In genomic region chr1:157139125-157139524, GRCh38 we compare ENCODE assay signal across 8 cellular contexts. TPM values are rescaled to one million over a fixed set of nuclear protein-coding genes. Genes with fewer than 3 reads are reported as not detected.
A peak's percentile ranks its signal among the peaks of the same experiment; 100 is the strongest.
DNase-seq lines count a peak whose midpoint lies in the region; ATAC-seq, FAIRE-seq and TF ChIP-seq lines count a peak whose summit lies in the region.

No MANE protein-coding gene starts in this region.

- H3K36me3 ChIP-seq in Panc1 (ENCODE audit: control insufficient read depth, insufficient read depth, low read length) (peaks cover 8% of the 10 kb centered on the region), pancreas (peaks cover 5 to 11% (median 7%) of the 10 kb centered on the region in 3 donors)

- no peak for TF ChIP-seq CTCF in D721Med (IDR thresholded peaks at IDR 0.05; ENCODE audit: insufficient read depth, missing control alignments)
- TF ChIP-seq CTCF in Panc1 (IDR thresholded peaks at IDR 0.05) = no peak
- TF ChIP-seq CTCF in pancreas (IDR thresholded peaks at IDR 0.05) = no peak

- CTCF ChIA-PET in Panc1 (lab: Charles Lee) = interaction anchor here (0.5 to 0.7 kb wide), 3 partner anchors 13 to 18 kb away, joined by 3 to 9 read pairs (median 3); no protein-coding TSS in a partner anchor

- H3K4me1 ChIP-seq in Panc1 (ENCODE audit: control insufficient read depth, insufficient read depth, low read length) (peaks cover 18% of the 10 kb centered on the region), pancreas (peaks cover 3 to 19% (median 14%) of the 10 kb centered on the region in 3 donors)

- POLR2A ChIA-PET in Panc1 (lab: Charles Lee) = no interaction called here

- no peaks in the 10 kb centered on the region; the same call in 1 of the 2 replicates for H3K27me3 ChIP-seq in Panc1 (ENCODE audit: control insufficient read depth, insufficient read depth, low read length)
- H3K27me3 ChIP-seq in pancreas = no peaks in the 10 kb centered on the region

- intact Hi-C loops in Panc1 (cut with micrococcal nuclease; ENCODE audit: unreplicated experiment) (loop anchor here (10.0 kb wide), 1 partner anchor 84 kb away; no protein-coding TSS in a partner anchor), pancreas (cut with DNase I) (no loop called here)

- H3K27ac ChIP-seq in Panc1 (ENCODE audit: low read length) = peak overlapping the region; percentile 87
- peak overlapping the region; percentile 88 for H3K27ac ChIP-seq in epithelial cell of prostate
- peak overlapping the region; percentile 84 to 96 (median 92) for H3K27ac ChIP-seq in pancreas

- no peaks in the 10 kb centered on the region for H3K9me3 ChIP-seq in Panc1 (ENCODE audit: control insufficient read depth, insufficient read depth, low read depth, low read length)
- no peaks in the 10 kb centered on the region for H3K9me3 ChIP-seq in pancreas

- in situ Hi-C loops in Panc1 (cut with HindIII; ENCODE audit: low pct_unique_long_range_greater_than_20kb, low sequenced_read_pairs) = no loop called here

- no peak for DNase-seq in D721Med (ENCODE audit: insufficient read length, low spot score)
- DNase-seq in Panc1 (ENCODE audit: low read depth, low spot score) = no peak
- no peak for DNase-seq in epithelial cell of prostate (ENCODE audit: low read depth, low spot score)
- no peak for DNase-seq in pancreas
- no peak for DNase-seq in GF-D8 (lab: John Stamatoyannopoulos, UW)
- no peak for DNase-seq in DMS53 (lab: John Stamatoyannopoulos, UW)

- WGBS in pancreas, 2 donors = 31 to 33% methylated on average over 7 of the region's 7 CpGs

- BruUV-seq in Panc1 (replicated peaks; lab: Mats Ljungman, UMichigan) = TSS peak; percentile 96

- ATAC-seq in Panc1 (no peak), pancreas (no peak), GM21717 (IDR thresholded peaks at IDR 0.05; ENCODE audit: unreplicated experiment) (no peak), HG03378 (IDR thresholded peaks at IDR 0.05; ENCODE audit: unreplicated experiment) (no peak)

- H3K4me3 ChIP-seq in Panc1 (ENCODE audit: low read depth in 2 of 2, low read length in 2 of 2) (peak overlapping the region; percentile 97 to 99), pancreas (peak overlapping the region in 3 of 4 donors; percentile 66 to 97 (median 73))

- FAIRE-seq in D721Med (lab: Jason Lieb, UNC) (peak; percentile 79), pancreas (lab: Jason Lieb, UNC) (no peak)

RNA-seq across cellular contexts. Expression of gene ETV3, which starts 0.9 kb away (rescaled TPM):
- total RNA-seq in Panc1 (2021; ENCODE audit: unreplicated experiment) = 22.2 TPM
- 8.9 TPM for polyA plus RNA-seq in Panc1 (2012; ENCODE audit: insufficient read length)
- total RNA-seq in pancreas = 10 to 100 TPM in 1 of 6 donors, 1 to 10 TPM in 5; 6.4 to 12.9 (median 8.3) TPM
- 1 to 10 TPM; 2.9 to 3.5 TPM for polyA plus RNA-seq in pancreas

RNA-seq across cellular contexts. Expression of gene ETV3L, which starts 39.5 kb away (rescaled TPM):
- total RNA-seq in Panc1 (2021; ENCODE audit: unreplicated experiment) (not detected), pancreas (not detected)
- not detected for polyA plus RNA-seq in Panc1 (2012; ENCODE audit: insufficient read length)
- under 1 TPM in 1 of 2 donors, not detected in 1; 0.14 TPM for polyA plus RNA-seq in pancreas
